8 cellular contexts compared by ENCODE assay signal in the genomic region with DNA sequence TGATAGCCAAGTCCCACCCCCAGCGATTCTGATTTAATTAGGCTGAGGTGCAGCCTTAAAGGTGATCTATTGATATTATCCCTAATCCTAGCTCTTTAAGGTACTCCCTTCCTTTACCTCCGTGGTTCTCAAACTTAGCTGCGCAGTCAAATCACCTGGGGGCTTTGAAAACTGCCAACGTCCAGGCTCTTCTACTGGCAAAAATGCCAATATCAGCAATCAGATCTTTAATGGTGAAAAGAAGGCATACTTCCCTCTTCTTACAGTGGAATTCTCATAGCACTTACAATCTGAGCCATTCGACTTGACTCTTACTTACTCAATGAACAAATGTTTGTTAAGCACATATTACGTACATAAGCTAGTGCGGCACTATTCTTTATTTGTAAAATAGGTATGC. TPM values are rescaled to one million over a fixed set of nuclear protein-coding genes. Genes with fewer than 3 reads are reported as not detected.
DNase-seq lines count a peak whose midpoint lies in the region; ATAC-seq and TF ChIP-seq lines count a peak whose summit lies in the region.

No MANE protein-coding gene starts in this region.

- no peak for ATAC-seq in natural killer cell
- no peak for ATAC-seq in HG03571 (IDR thresholded peaks at IDR 0.05; ENCODE audit: unreplicated experiment)

- H3K9me3 Mint-ChIP-seq in IgD-negative memory B cell, result no peaks in the 10 kb centered on the region
- H3K9me3 Mint-ChIP-seq in chondrocyte (ENCODE audit: low read depth), result no peaks in the 10 kb centered on the region
- H3K9me3 Mint-ChIP-seq in natural killer cell, result no peaks in the 10 kb centered on the region

- intact Hi-C loops in natural killer cell (cut with micrococcal nuclease) (loop anchor here (2.0 kb wide), 1 partner anchor 191 kb away; a partner anchor contains a TSS), lower leg skin (cut with DNase I; ENCODE audit: low total_unique reads) (no loop called here)

- H3K4me3 ChIP-seq in AG09309 (ENCODE audit: control insufficient read depth, low read depth, low read length), result peak overlapping the region; percentile 86; the same call in 1 of the 2 replicates
- no peak overlapping the region for H3K4me3 ChIP-seq in lower leg skin (ENCODE audit: low read depth, poor library complexity, severe bottlenecking)

- H3K27ac Mint-ChIP-seq in IgD-negative memory B cell, result peak overlapping the region in 2 of 3 donors; percentile 49 to 82
- H3K27ac Mint-ChIP-seq in chondrocyte (ENCODE audit: unreplicated experiment), result peak overlapping the region; percentile 84
- peak overlapping the region; percentile 65 to 80 for H3K27ac Mint-ChIP-seq in natural killer cell

- no peak for TF ChIP-seq POLR2A in lower leg skin (IDR thresholded peaks at IDR 0.05)

- H3K27me3 Mint-ChIP-seq in IgD-negative memory B cell (no peaks in the 10 kb centered on the region), chondrocyte (ENCODE audit: low read depth) (no peaks in the 10 kb centered on the region), natural killer cell (ENCODE audit: low read depth in 2 of 2) (peaks cover 7 to 17% of the 10 kb centered on the region in 2 donors)

- TF ChIP-seq CTCF in AG09309 (IDR thresholded peaks at IDR 0.05; ENCODE audit: control insufficient read depth, insufficient read depth, low read depth, low read length, missing control alignments) (no peak), chondrocyte (IDR thresholded peaks at IDR 0.05) (no peak), natural killer cell (IDR thresholded peaks at IDR 0.05) (no peak), lower leg skin (IDR thresholded peaks at IDR 0.05) (no peak)

- peaks cover 9 to 18% (median 16%) of the 10 kb centered on the region in 3 donors for H3K4me1 Mint-ChIP-seq in IgD-negative memory B cell
- H3K4me1 Mint-ChIP-seq in chondrocyte (ENCODE audit: low read depth), result peaks cover 15% of the 10 kb centered on the region
- H3K4me1 Mint-ChIP-seq in natural killer cell, result peaks cover 13 to 17% of the 10 kb centered on the region in 2 donors

- DNase-seq in AG09309 (ENCODE audit: low read depth) (no peak), chondrocyte (ENCODE audit: low spot score) (no peak), natural killer cell (no peak), COLO829 (ENCODE audit: low spot score) (no peak), RKO (ENCODE audit: low spot score) (no peak), lower leg skin (ENCODE audit: low spot score in 2 of 2) (no peak)

- H3K36me3 Mint-ChIP-seq in IgD-negative memory B cell, result no peaks in the 10 kb centered on the region
- no peaks in the 10 kb centered on the region for H3K36me3 Mint-ChIP-seq in chondrocyte (ENCODE audit: low read depth)
- no peaks in the 10 kb centered on the region for H3K36me3 Mint-ChIP-seq in natural killer cell

- 68 to 69% methylated on average over 7 of the region's 7 CpGs for WGBS in lower leg skin, 2 donors

- H3K4me3 Mint-ChIP-seq in IgD-negative memory B cell (peak overlapping the region; percentile 94 to 99 (median 99)), chondrocyte (ENCODE audit: unreplicated experiment) (peak overlapping the region; percentile 89), natural killer cell (peak overlapping the region; percentile 93)

RNA-seq across cellular contexts. Expression of a gene that starts 0.7 kb away (rescaled TPM):
- 17.2 TPM for polyA plus RNA-seq in IgD-negative memory B cell
- total RNA-seq in chondrocyte (23.2 to 25.1 TPM (median 24.6 TPM) in 3 replicates), natural killer cell (10 to 100 TPM in 2 of 3 donors, 1 to 10 TPM in 1; 5.2 to 11.5 (median 11.2) TPM), lower leg skin (1 to 10 TPM; 2.1 to 5.8 (median 2.9) TPM)
